ENCODE assay signal across 33 cellular contexts in genomic region chr17:72760368-72760767, GRCh38.
"Had no signal": no experiment of that assay in that cellular context is flagged by ENCODE, and none has a peak within 500 bp of the region (broad histone marks: within the 10 kb centered on the region; RNA-seq: fewer than 3 reads in every experiment).

No MANE protein-coding gene starts in this region.

- H3K9ac ChIP-seq: neural progenitor cell had no signal

- H3K9me3 ChIP-seq: lower lobe of right lung, neutrophil, ovary, prostate gland, testis, thyroid gland, upper lobe of right lung, uterus had no signal

- ATAC-seq: left colon; left lung; lower lobe of right lung; natural killer cell; right cardiac atrium; sciatic nerve; stimulated activated naive B cell treated with anti-CD40 and anti-IgM and Interleukin-4, amounts not matched to agents 10 μg/mL and 1 μg/mL and 100 μg/mL, for 72 hours; stimulated activated naive CD8-positive, alpha-beta T cell treated with anti-CD3 and anti-CD28 coated beads, Interleukin-15, Interleukin-2, amounts not matched to agents 100 U/mL and 50 U/mL, for 24 hours; upper lobe of right lung had no signal

- H2AFZ ChIP-seq: neural progenitor cell had no signal

- FAIRE-seq: islet of Langerhans, kidney had no signal

- H3K4me3 ChIP-seq: left lung, lower lobe of right lung, neural progenitor cell, ovary, prostate gland, skin epidermis, stomach, testis, thyroid gland, upper lobe of right lung, uterus had no signal

- H3K36me3 ChIP-seq: left lung, lower lobe of right lung, neural progenitor cell, ovary, prostate gland, thyroid gland, upper lobe of right lung, uterus had no signal

- H3K4me2 ChIP-seq: neural progenitor cell had no signal

- H3K4me1 ChIP-seq: left lung, lower lobe of right lung, neural progenitor cell, prostate gland, stomach, testis, thyroid gland, upper lobe of right lung, uterus had no signal

- DNase-seq: hippocampal formation; immature natural killer cell; kidney; left colon; left lung; lower lobe of right lung; mammary epithelial cell; mesenchymal stem cell; naive B cell; natural killer cell; nephron progenitor cell; occipital lobe; ovary; retina; right cardiac atrium; stimulated activated CD4-positive, alpha-beta T cell treated with anti-CD3 and anti-CD28 coated beads, Interleukin-12 subunit alpha, Interleukin-12 subunit beta, amount 100 ng/mL, for 4 hours; stimulated activated CD4-positive, alpha-beta T cell treated with anti-CD3 and anti-CD28 coated beads, Interleukin-15, amount 100 ng/mL, for 24 hours; stimulated activated CD4-positive, alpha-beta T cell treated with anti-CD3 and anti-CD28 coated beads, Interleukin-2, amount 100 ng/mL, for 24 hours; stimulated activated CD4-positive, alpha-beta T cell treated with anti-CD3 and anti-CD28 coated beads, Interleukin-4, amount 100 ng/mL, for 1 hour; stimulated activated naive B cell treated with anti-CD40 and anti-IgM and Interleukin-4, amounts not matched to agents 10 μg/mL and 1 μg/mL and 100 μg/mL, for 72 hours; stimulated activated naive CD8-positive, alpha-beta T cell treated with anti-CD3 and anti-CD28 coated beads, Interleukin-15, Interleukin-2, amounts not matched to agents 100 U/mL and 50 U/mL, for 24 hours; stomach; testis; thyroid gland; trophoblast cell; upper lobe of right lung; uterus had no signal

- H3K27ac ChIP-seq: left lung, lower lobe of right lung, neural progenitor cell, neutrophil, ovary, prostate gland, skin epidermis, stomach, testis, thyroid gland, upper lobe of right lung, uterus had no signal

- H3K27me3 ChIP-seq: left lung, neural progenitor cell, neutrophil, ovary, stomach, testis, thyroid gland, upper lobe of right lung, uterus had no signal
